Comparison of ENCODE assay signal across 8 cellular contexts in the genomic region with DNA sequence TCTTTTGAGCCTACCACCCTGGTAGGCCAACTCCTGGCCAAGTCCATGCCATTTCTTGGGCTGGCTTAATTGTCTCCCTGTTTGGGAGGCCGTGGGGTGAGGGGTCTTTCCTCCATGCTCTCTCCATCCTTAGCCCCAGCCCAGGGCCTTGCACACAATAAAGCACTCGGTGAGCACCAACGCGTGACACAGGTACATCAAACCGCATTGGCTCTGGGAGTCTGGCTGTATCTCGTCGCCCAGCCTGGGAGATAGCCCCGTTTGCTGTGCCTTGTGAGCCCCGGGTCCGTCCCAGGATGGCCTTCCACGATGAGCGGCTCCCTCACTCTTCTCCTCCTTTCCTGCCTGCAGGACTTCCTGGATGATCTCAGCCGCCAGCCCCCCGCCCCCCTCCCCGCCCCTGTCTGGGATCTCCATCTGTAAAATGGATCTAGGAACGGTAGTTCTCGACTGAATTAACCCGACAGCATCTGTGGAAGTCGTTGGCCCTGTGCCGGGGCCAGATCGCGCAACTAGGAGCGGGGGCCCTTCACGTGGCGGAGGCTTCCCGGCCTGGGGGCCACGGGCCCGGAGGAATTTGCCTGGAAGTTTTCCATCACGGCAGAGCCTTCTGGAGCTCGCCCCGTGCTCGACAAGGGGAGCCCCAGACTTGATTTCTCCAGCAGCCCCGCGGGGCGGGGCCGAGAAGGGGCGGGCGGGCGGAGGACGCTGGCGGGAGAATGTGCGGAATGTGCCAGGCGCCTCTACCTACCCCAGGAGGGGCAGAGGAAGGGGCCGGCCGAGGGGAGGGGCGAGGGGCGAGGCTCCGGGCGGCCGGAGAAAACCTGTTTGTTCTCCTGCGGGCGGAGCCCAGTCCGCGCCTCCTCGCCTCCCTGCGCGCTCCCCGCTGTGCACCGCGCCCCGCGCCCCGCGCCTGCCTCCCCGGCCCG. TPM values are rescaled to one million over a fixed set of nuclear protein-coding genes. Genes with fewer than 3 reads are reported as not detected.
A peak's percentile ranks its signal among the peaks of the same experiment; 100 is the strongest.
DNase-seq lines count a peak whose midpoint lies in the region; ATAC-seq and TF ChIP-seq lines count a peak whose summit lies in the region.

A gene (plus strand): TSS at position 852 of the 929 bp plus-strand sequence. CDS start 16,423 bp downstream, outside the sequence.

- no peak within 1 kb of the TSS for H3K23ac ChIP-seq in mesendoderm (ENCODE audit: low read length)

- H3K4me3 ChIP-seq in AG04450 (ENCODE audit: low read depth, low read length) (peak within 1 kb of the TSS; percentile 42), mesendoderm (ENCODE audit: low read length) (no peak within 1 kb of the TSS)

- H3K9ac ChIP-seq in mesendoderm (ENCODE audit: low read length) = peak within 1 kb of the TSS; percentile 62

- H3K4me1 Mint-ChIP-seq in central memory CD8-positive, alpha-beta T cell = no peaks in the 10 kb centered on the region
- no peaks in the 10 kb centered on the region for H3K4me1 Mint-ChIP-seq in activated T-helper 1 cell treated with anti-CD3 and anti-CD28 coated beads, Interleukin-12 subunit alpha, Interleukin-12 subunit beta, Interleukin-2, Interleukin-4 antibody, amounts not matched to agents 30 ng/mL and 10 ng/mL and 1 ng/mL, durations not matched to agents 14 hours and 24 hours and 36 hours (ENCODE audit: low read depth)

- H3K27ac ChIP-seq in AG04450 (ENCODE audit: low read depth, low read length) = no peak within 1 kb of the TSS
- peak within 1 kb of the TSS; percentile 79 for H3K27ac ChIP-seq in mesendoderm (ENCODE audit: low read depth, low read length)

- peak within 1 kb of the TSS; percentile 28 for H3K4ac ChIP-seq in mesendoderm (ENCODE audit: low read depth, low read length)

- no peak for ATAC-seq in central memory CD8-positive, alpha-beta T cell (replicated peaks; ENCODE audit: extremely low read depth, poor library complexity, severe bottlenecking)
- ATAC-seq in HG03571 (IDR thresholded peaks at IDR 0.05; ENCODE audit: unreplicated experiment) = no peak
- no peak for ATAC-seq in HG03432 (IDR thresholded peaks at IDR 0.05; ENCODE audit: unreplicated experiment)

- POLR2A ChIA-PET in AG04450 (lab: Yijun Ruan, JAX) = no interaction called here

- H3K9me3 ChIP-seq in AG04450 (ENCODE audit: control insufficient read depth, insufficient read depth, low read length) = no peaks in the 10 kb centered on the region

- peaks cover 3% of the 10 kb centered on the region for H3K4me1 ChIP-seq in mesendoderm (ENCODE audit: control insufficient read depth, low read depth, low read length)

- no peak within 1 kb of the TSS for H2BK15ac ChIP-seq in mesendoderm (replicated peaks; ENCODE audit: low read depth)

- peak within 1 kb of the TSS; percentile 8 for H2BK120ac ChIP-seq in mesendoderm (ENCODE audit: low read depth, low read length)

- no peaks in the 10 kb centered on the region for H3K79me1 ChIP-seq in mesendoderm (ENCODE audit: low read length)

- no peak within 1 kb of the TSS for H3K27ac Mint-ChIP-seq in central memory CD8-positive, alpha-beta T cell (ENCODE audit: low read depth)
- no peak within 1 kb of the TSS for H3K27ac Mint-ChIP-seq in activated T-helper 1 cell treated with anti-CD3 and anti-CD28 coated beads, Interleukin-12 subunit alpha, Interleukin-12 subunit beta, Interleukin-2, Interleukin-4 antibody, amounts not matched to agents 30 ng/mL and 10 ng/mL and 1 ng/mL, durations not matched to agents 14 hours and 24 hours and 36 hours

- WGBS in mesendoderm (ENCODE audit: extremely low coverage, insufficient coverage, low lambda C conversion rate) = no CpG with 5 or more reads among the region's 66 CpGs

- H2AK5ac ChIP-seq in mesendoderm (ENCODE audit: low read length) = peak within 1 kb of the TSS; percentile 58

- H3K56ac ChIP-seq in mesendoderm (ENCODE audit: low read length) = peak within 1 kb of the TSS; percentile 81

- H3K27me3 Mint-ChIP-seq in central memory CD8-positive, alpha-beta T cell = peaks cover 34% of the 10 kb centered on the region
- peaks cover 15% of the 10 kb centered on the region for H3K27me3 Mint-ChIP-seq in activated T-helper 1 cell treated with anti-CD3 and anti-CD28 coated beads, Interleukin-12 subunit alpha, Interleukin-12 subunit beta, Interleukin-2, Interleukin-4 antibody, amounts not matched to agents 30 ng/mL and 10 ng/mL and 1 ng/mL, durations not matched to agents 14 hours and 24 hours and 36 hours (ENCODE audit: insufficient read depth)

- intact Hi-C loops in activated T-helper 1 cell treated with anti-CD3 and anti-CD28 coated beads, Interleukin-12 subunit alpha, Interleukin-12 subunit beta, Interleukin-2, Interleukin-4 antibody, amounts not matched to agents 30 ng/mL and 10 ng/mL and 1 ng/mL, durations not matched to agents 14 hours and 24 hours and 36 hours (cut with micrococcal nuclease) = no loop called here

- H3K36me3 ChIP-seq in mesendoderm (ENCODE audit: control insufficient read depth, insufficient read depth, low read length) = no peaks in the 10 kb centered on the region

- no peaks in the 10 kb centered on the region for H3K9me3 Mint-ChIP-seq in central memory CD8-positive, alpha-beta T cell
- H3K9me3 Mint-ChIP-seq in activated T-helper 1 cell treated with anti-CD3 and anti-CD28 coated beads, Interleukin-12 subunit alpha, Interleukin-12 subunit beta, Interleukin-2, Interleukin-4 antibody, amounts not matched to agents 30 ng/mL and 10 ng/mL and 1 ng/mL, durations not matched to agents 14 hours and 24 hours and 36 hours = no peaks in the 10 kb centered on the region

- H2BK5ac ChIP-seq in mesendoderm (ENCODE audit: low read length) = no peak within 1 kb of the TSS

- no peaks in the 10 kb centered on the region for H3K79me2 ChIP-seq in mesendoderm (ENCODE audit: control insufficient read depth, insufficient read depth, low read length)

- CTCF ChIA-PET in AG04450 (lab: Charles Lee) = no interaction called here

- peaks cover 2% of the 10 kb centered on the region for H3K36me3 Mint-ChIP-seq in central memory CD8-positive, alpha-beta T cell (ENCODE audit: insufficient read depth)
- peaks cover 2% of the 10 kb centered on the region for H3K36me3 Mint-ChIP-seq in activated T-helper 1 cell treated with anti-CD3 and anti-CD28 coated beads, Interleukin-12 subunit alpha, Interleukin-12 subunit beta, Interleukin-2, Interleukin-4 antibody, amounts not matched to agents 30 ng/mL and 10 ng/mL and 1 ng/mL, durations not matched to agents 14 hours and 24 hours and 36 hours (ENCODE audit: low read depth)

- H3K27me3 ChIP-seq in AG04450 (ENCODE audit: control insufficient read depth, insufficient read depth, low read length) (no peaks in the 10 kb centered on the region), mesendoderm (ENCODE audit: insufficient read depth, low read length, poor library complexity) (no peaks in the 10 kb centered on the region)

- peak within 1 kb of the TSS; percentile 22 for H3K4me2 ChIP-seq in mesendoderm (ENCODE audit: low read length)

- no peak within 1 kb of the TSS for H4K5ac ChIP-seq in mesendoderm (ENCODE audit: low read length)

- no peak for TF ChIP-seq CTCF in AG04450 (IDR thresholded peaks at IDR 0.05; ENCODE audit: low read depth, low read length)

- H4K8ac ChIP-seq in mesendoderm (ENCODE audit: low read depth, low read length) = no peak within 1 kb of the TSS

- DNase-seq in AG04450 (ENCODE audit: low read depth, low spot score) (no peak), HPDE6-E6E7 (ENCODE audit: extremely low spot score) (peak; percentile 80), mesendoderm (peak; percentile 92), NOMO-1 treated with dmso at 0.1 percent for 144 hours (lab: John Stamatoyannopoulos, UW; ENCODE audit: unreplicated experiment) (no peak)
- DNase-seq in central memory CD8-positive, alpha-beta T cell (ENCODE audit: low spot score in 2 of 2) = no peak
- no peak for DNase-seq in activated T-helper 1 cell treated with anti-CD3 and anti-CD28 coated beads, Interleukin-12 subunit alpha, Interleukin-12 subunit beta, Interleukin-2, Interleukin-4 antibody, amounts not matched to agents 30 ng/mL and 10 ng/mL and 1 ng/mL, durations not matched to agents 14 hours and 24 hours and 36 hours (ENCODE audit: low spot score)

- H3K18ac ChIP-seq in mesendoderm (ENCODE audit: low read length) = peak within 1 kb of the TSS; percentile 71

- peak within 1 kb of the TSS; percentile 25 for H3K4me3 Mint-ChIP-seq in central memory CD8-positive, alpha-beta T cell
- H3K4me3 Mint-ChIP-seq in activated T-helper 1 cell treated with anti-CD3 and anti-CD28 coated beads, Interleukin-12 subunit alpha, Interleukin-12 subunit beta, Interleukin-2, Interleukin-4 antibody, amounts not matched to agents 30 ng/mL and 10 ng/mL and 1 ng/mL, durations not matched to agents 14 hours and 24 hours and 36 hours = no peak within 1 kb of the TSS

RNA-seq across cellular contexts. Expression of the gene that starts here (rescaled TPM):
- polyA plus RNA-seq in AG04450 (2011; rRNA removed) = 8.7 and 10.3 TPM in 2 replicates
- polyA minus RNA-seq in AG04450 (2011; rRNA and poly(A)+ RNA removed) = 7.9 and 8.1 TPM in 2 replicates
- polyA plus RNA-seq in mesendoderm (2013, experiment 1 of 2) = 4.5 TPM
- polyA plus RNA-seq in mesendoderm (2013, experiment 2 of 2) = 4.4 TPM
- total RNA-seq in activated T-helper 1 cell treated with anti-CD3 and anti-CD28 coated beads, Interleukin-12 subunit alpha, Interleukin-12 subunit beta, Interleukin-2, Interleukin-4 antibody, amounts not matched to agents 30 ng/mL and 10 ng/mL and 1 ng/mL, durations not matched to agents 14 hours and 24 hours and 36 hours = 0.54 and 0.73 TPM in 2 replicates

Comparison
In these comparisons a context has a peak if more than half of its experiments do, and no peak if none do; other contexts are left out.
1. DNase-seq: peak in HPDE6-E6E7 (single experiment) and mesendoderm (single experiment); none in AG04450 (single experiment), central memory CD8-positive, alpha-beta T cell (0 of 2), NOMO-1 treated with dmso at 0.1 percent for 144 hours (single experiment) and activated T-helper 1 cell treated with anti-CD3 and anti-CD28 coated beads, Interleukin-12 subunit alpha, Interleukin-12 subunit beta, Interleukin-2, Interleukin-4 antibody, amounts not matched to agents 30 ng/mL and 10 ng/mL and 1 ng/mL, durations not matched to agents 14 hours and 24 hours and 36 hours (single experiment).